ENCODE assay signal across 19 cellular contexts in genomic region chr6:36292170-36292569, GRCh38. TPM values are rescaled to one million over a fixed set of nuclear protein-coding genes. Genes with fewer than 3 reads are reported as not detected.
DNase-seq lines count a peak whose midpoint lies in the region; ATAC-seq and TF ChIP-seq lines count a peak whose summit lies in the region.
"Had no signal": no experiment of that assay in that cellular context is flagged by ENCODE, and none has a peak within 500 bp of the region (broad histone marks: within the 10 kb centered on the region; RNA-seq: fewer than 3 reads in every experiment).

No MANE protein-coding gene starts in this region.

- H3K36me3 ChIP-seq in Caco-2 (ENCODE audit: control insufficient read depth, insufficient read depth, low read length), result no peaks in the 10 kb centered on the region
- no peaks in the 10 kb centered on the region for H3K36me3 ChIP-seq in endodermal cell (ENCODE audit: control insufficient read depth, insufficient read depth, low read length)
- no peaks in the 10 kb centered on the region for H3K36me3 ChIP-seq in neuronal stem cell (replicated peaks in 1 of 2; ENCODE audit: control insufficient read depth in 2 of 2, insufficient read depth in 2 of 2, low read length in 2 of 2)
- H3K36me3 ChIP-seq: BE2C had no signal

- no peak overlapping the region for H2BK120ac ChIP-seq in neuronal stem cell (ENCODE audit: low read depth, low read length)

- DNase-seq in Caco-2 (no peak), HL-60 (ENCODE audit: low read depth in 1 of 2, low spot score in 1 of 2) (no peak), endodermal cell (peak; percentile 38), neuronal stem cell (ENCODE audit: low spot score) (no peak), DMS 273 treated with DMSO at 0.1 percent for 48 hours (lab: John Stamatoyannopoulos, UW) (no peak)
- DNase-seq: ACHN; BE2C; C1 segment of cervical spinal cord; CD4-positive, alpha-beta T cell; DMS79 treated with DMSO at 0.1 percent for 48 hours; GF-D8; H7; KG1 had no signal

- peaks cover 2% of the 10 kb centered on the region for H3K79me1 ChIP-seq in neuronal stem cell (ENCODE audit: low read depth, low read length)

- H3K23ac ChIP-seq in neuronal stem cell (ENCODE audit: low read depth, low read length, poor library complexity), result no peak overlapping the region

- H3K9ac ChIP-seq in endodermal cell (ENCODE audit: extremely low read depth, low read length, poor library complexity, severe bottlenecking), result no peak overlapping the region
- peak overlapping the region; percentile 33 for H3K9ac ChIP-seq in neuronal stem cell (ENCODE audit: low read depth, low read length, poor library complexity)

- H4K8ac ChIP-seq in neuronal stem cell (ENCODE audit: low read depth, low read length), result no peak overlapping the region

- H3K4me1 ChIP-seq in Caco-2, result peaks cover 17% of the 10 kb centered on the region
- H3K4me1 ChIP-seq in endodermal cell (ENCODE audit: control insufficient read depth, insufficient read depth, low read length), result peaks cover 20% of the 10 kb centered on the region
- peaks cover 0 to 3% of the 10 kb centered on the region in 2 donors for H3K4me1 ChIP-seq in neuronal stem cell (ENCODE audit: control insufficient read depth in 2 of 2, insufficient read depth in 1 of 2, low read depth in 1 of 2, low read length in 2 of 2)
- H3K4me1 ChIP-seq: BE2C had no signal

- H3K14ac ChIP-seq in neuronal stem cell (ENCODE audit: low read length), result no peak overlapping the region

- H2BK15ac ChIP-seq in neuronal stem cell (ENCODE audit: low read length), result peak overlapping the region; percentile 34

- no peaks in the 10 kb centered on the region for H3K27me3 ChIP-seq in Caco-2 (replicated peaks; ENCODE audit: control insufficient read depth, insufficient read depth, low read length)
- no peaks in the 10 kb centered on the region for H3K27me3 ChIP-seq in HL-60 (ENCODE audit: insufficient read depth, poor library complexity, severe bottlenecking)
- no peaks in the 10 kb centered on the region for H3K27me3 ChIP-seq in endodermal cell (ENCODE audit: control insufficient read depth, insufficient read depth, low read length, poor library complexity, severe bottlenecking)
- H3K27me3 ChIP-seq in neuronal stem cell (ENCODE audit: control insufficient read depth in 3 of 3, insufficient read depth in 3 of 3, low read depth in 1 of 3, low read length in 3 of 3), result peaks cover 0 to 17% (median 0%) of the 10 kb centered on the region in 3 experiments
- H3K27me3 ChIP-seq: BE2C had no signal

- no peak for ATAC-seq in GM18517 (IDR thresholded peaks at IDR 0.05; ENCODE audit: unreplicated experiment)
- ATAC-seq in GM21526 (IDR thresholded peaks at IDR 0.05; ENCODE audit: low FRiP score, unreplicated experiment), result no peak
- ATAC-seq: GM23338, HCT116 had no signal

- H3K4ac ChIP-seq in neuronal stem cell (ENCODE audit: low read length), result no peak overlapping the region

- H2BK5ac ChIP-seq in neuronal stem cell (ENCODE audit: low read length), result no peak overlapping the region

- peaks cover 7% of the 10 kb centered on the region for H3K4me1 Mint-ChIP-seq in Caco-2 (ENCODE audit: low read depth, unreplicated experiment)
- H3K4me1 Mint-ChIP-seq in endodermal cell, result peaks cover 21% of the 10 kb centered on the region
- H3K4me1 Mint-ChIP-seq: IgD-negative memory B cell had no signal

- no peaks in the 10 kb centered on the region for H3K9me3 ChIP-seq in Caco-2
- no peaks in the 10 kb centered on the region for H3K9me3 ChIP-seq in endodermal cell (ENCODE audit: control insufficient read depth, low read length)
- H3K9me3 ChIP-seq in neuronal stem cell (replicated peaks in 1 of 2; ENCODE audit: control insufficient read depth in 2 of 2, insufficient read depth in 1 of 2, low read depth in 1 of 2, low read length in 2 of 2), result no peaks in the 10 kb centered on the region
- H3K9me3 ChIP-seq: BE2C had no signal

- H3K27ac Mint-ChIP-seq in Caco-2 (ENCODE audit: unreplicated experiment) (peak overlapping the region; percentile 66), endodermal cell (no peak overlapping the region)
- H3K27ac Mint-ChIP-seq: CD4-positive, alpha-beta T cell; GM23338; IgD-negative memory B cell had no signal

- BruUV-seq in Caco-2 (replicated peaks; lab: Mats Ljungman, UMichigan), result no TSS peak

- H3K4me3 ChIP-seq in Caco-2 (ENCODE audit: low read depth, low read length) (no peak overlapping the region), HL-60 (replicated peaks; ENCODE audit: insufficient read depth, low read length) (no peak overlapping the region), endodermal cell (ENCODE audit: low read length) (no peak overlapping the region), neuronal stem cell (ENCODE audit: low read length in 2 of 2) (no peak overlapping the region)
- H3K4me3 ChIP-seq: GM23338 had no signal

- H3K27me3 Mint-ChIP-seq in Caco-2 (ENCODE audit: insufficient read depth, unreplicated experiment), result no peaks in the 10 kb centered on the region
- no peaks in the 10 kb centered on the region for H3K27me3 Mint-ChIP-seq in endodermal cell (ENCODE audit: insufficient read depth)
- H3K27me3 Mint-ChIP-seq: CD4-positive, alpha-beta T cell had no signal

- H4K91ac ChIP-seq in neuronal stem cell (ENCODE audit: low read depth, low read length, poor library complexity), result no peak overlapping the region

- H3K27ac ChIP-seq in HL-60 (replicated peaks), result peak overlapping the region; percentile 57
- no peak overlapping the region for H3K27ac ChIP-seq in endodermal cell (ENCODE audit: low read depth, low read length)
- H3K27ac ChIP-seq in neuronal stem cell (replicated peaks; ENCODE audit: low read length), result no peak overlapping the region

- intact Hi-C loops in Caco-2 (cut with micrococcal nuclease; ENCODE audit: unreplicated experiment), result no loop called here

- CTCF ChIA-PET in Caco-2 (lab: Charles Lee), result interaction anchor here (2.3 kb wide), 1 partner anchor 10 kb away, joined by 10 read pairs; no protein-coding TSS in a partner anchor

- WGBS in endodermal cell (ENCODE audit: insufficient coverage in 1 of 2, insufficient read length in 1 of 2), 2 experiments, result 75 to 78% methylated on average over 4 to 6 of the region's 6 CpGs
- WGBS in neuronal stem cell (ENCODE audit: extremely low coverage in 2 of 2, insufficient read length in 2 of 2, insufficient replicate concordance in 1 of 2), 2 donors, result no CpG with 5 or more reads among the region's 6 CpGs

- H2BK12ac ChIP-seq in neuronal stem cell (ENCODE audit: low read length), result no peak overlapping the region

- no peak overlapping the region for H2AFZ ChIP-seq in neuronal stem cell (ENCODE audit: low read length)
- H2AFZ ChIP-seq: GM23338 had no signal

- H3K4me3 Mint-ChIP-seq in Caco-2 (ENCODE audit: unreplicated experiment) (no peak overlapping the region), endodermal cell (no peak overlapping the region)
- H3K4me3 Mint-ChIP-seq: CD4-positive, alpha-beta T cell; GM23338; IgD-negative memory B cell had no signal

- TF ChIP-seq CTCF in Caco-2 (IDR thresholded peaks at IDR 0.05; ENCODE audit: insufficient read depth in 1 of 2, low read depth in 1 of 2, low read length in 1 of 2, severe bottlenecking in 1 of 2, unreplicated experiment in 1 of 2) (no peak), HL-60 (IDR thresholded peaks at IDR 0.05; ENCODE audit: insufficient read depth, low read length) (no peak), endodermal cell (conservative IDR thresholded peaks at IDR 0.05) (no peak)

- H3K9me3 Mint-ChIP-seq in Caco-2 (ENCODE audit: unreplicated experiment) (no peaks in the 10 kb centered on the region), endodermal cell (no peaks in the 10 kb centered on the region)
- H3K9me3 Mint-ChIP-seq: CD4-positive, alpha-beta T cell; GM23338 had no signal

- H2AK5ac ChIP-seq in neuronal stem cell (ENCODE audit: low read depth, low read length), result no peak overlapping the region

- peak overlapping the region; percentile 75 for H3K18ac ChIP-seq in neuronal stem cell (ENCODE audit: low read length)

- H3K4me2 ChIP-seq in neuronal stem cell (ENCODE audit: insufficient read depth, low read length, poor library complexity, severe bottlenecking), result no peak overlapping the region
- H3K4me2 ChIP-seq: GM23338 had no signal

- POLR2A ChIA-PET in Caco-2 (lab: Charles Lee), result no interaction called here

- no peaks in the 10 kb centered on the region for H3K36me3 Mint-ChIP-seq in Caco-2 (ENCODE audit: insufficient read depth, unreplicated experiment)
- H3K36me3 Mint-ChIP-seq in endodermal cell (ENCODE audit: low read depth), result no peaks in the 10 kb centered on the region
- H3K36me3 Mint-ChIP-seq: IgD-negative memory B cell had no signal

RNA-seq across cellular contexts. Expression of gene PNPLA1, which starts 22.3 kb away (rescaled TPM):
- total RNA-seq in Caco-2 (2022), result 0.19 and 0.25 TPM in 2 replicates
- not detected for total RNA-seq in endodermal cell
- not detected for polyA plus RNA-seq in endodermal cell (2013, experiment 1 of 2)
- not detected for polyA plus RNA-seq in endodermal cell (2013, experiment 2 of 2)
- polyA plus RNA-seq in neuronal stem cell (2013, experiment 1 of 2), result 0.04 TPM
- 0.07 TPM for polyA plus RNA-seq in neuronal stem cell (2013, experiment 2 of 2)
- total RNA-seq: GM23338, H7, HepG2 had no signal
- polyA plus RNA-seq: GM23338, HepG2 had no signal

RNA-seq across cellular contexts. Expression of gene BNIP5, which starts 44.5 kb away (rescaled TPM):
- 0.50 and 0.53 TPM in 2 replicates for total RNA-seq in Caco-2 (2022)
- not detected for total RNA-seq in endodermal cell
- polyA plus RNA-seq in endodermal cell (2013, experiment 1 of 2), result not detected
- 0.08 TPM for polyA plus RNA-seq in endodermal cell (2013, experiment 2 of 2)
- polyA plus RNA-seq in neuronal stem cell (2013, experiment 1 of 2), result 0.01 TPM
- 0.03 TPM for polyA plus RNA-seq in neuronal stem cell (2013, experiment 2 of 2)
- total RNA-seq: CD4-positive, alpha-beta T cell; GM23338; H7; HepG2 had no signal
- polyA plus RNA-seq: GM23338, HepG2, IgD-negative memory B cell had no signal
